In genomic region chr2:109455731-109456691, GRCh38 we compare ENCODE assay signal across 18 cellular contexts.
A peak's percentile ranks its signal among the peaks of the same experiment; 100 is the strongest.
DNase-seq lines count a peak whose midpoint lies in the region; ATAC-seq and TF ChIP-seq lines count a peak whose summit lies in the region.
"Had no signal": no experiment of that assay in that cellular context is flagged by ENCODE, and none has a peak within 500 bp of the region (broad histone marks: within the 10 kb centered on the region; RNA-seq: fewer than 3 reads in every experiment).

No MANE protein-coding gene starts in this region.

- H3K18ac ChIP-seq in neuronal stem cell (ENCODE audit: low read length) = peak overlapping the region; percentile 62

- no peak overlapping the region for H2BK120ac ChIP-seq in neuronal stem cell (ENCODE audit: low read depth, low read length)

- peak; percentile 59 for DNase-seq in activated effector memory CD4-positive, alpha-beta T cell treated with anti-CD3 and anti-CD28 coated beads, Interleukin-2, amount 50 U/mL, for 16 hours
- DNase-seq in activated effector memory CD4-positive, alpha-beta T cell treated with Interleukin-2 at 50 U/mL for 16 hours = no peak
- DNase-seq in heart left ventricle = no peak
- DNase-seq in neuronal stem cell (ENCODE audit: low spot score) = no peak
- peak; percentile 7 to 58 for DNase-seq in tibial artery
- no peak for DNase-seq in foreskin keratinocyte
- no peak for DNase-seq in SHP77 (lab: John Stamatoyannopoulos, UW)
- DNase-seq in midbrain (lab: John Stamatoyannopoulos, UW) = no peak
- DNase-seq: 8988T, DMS53, GOT3, KG1, NCI-H1092, NCI-H446, PC-9, SHP77 treated with DMSO at 0.1 percent for 48 hours had no signal

- H3K36me3 ChIP-seq in heart left ventricle = peaks cover 0 to 6% (median 0%) of the 10 kb centered on the region in 9 donors
- no peaks in the 10 kb centered on the region for H3K36me3 ChIP-seq in neuronal stem cell (replicated peaks in 1 of 2; ENCODE audit: control insufficient read depth in 2 of 2, insufficient read depth in 2 of 2, low read length in 2 of 2)
- no peaks in the 10 kb centered on the region for H3K36me3 ChIP-seq in tibial artery

- H4K91ac ChIP-seq in neuronal stem cell (ENCODE audit: low read depth, low read length, poor library complexity) = no peak overlapping the region

- H3K4ac ChIP-seq in neuronal stem cell (ENCODE audit: low read length) = peak overlapping the region; percentile 10

- WGBS in heart left ventricle, 4 donors = 67 to 76% (median 70%) methylated on average over 17 to 21 of the region's 21 CpGs
- WGBS in neuronal stem cell (ENCODE audit: extremely low coverage in 2 of 2, insufficient read length in 2 of 2, insufficient replicate concordance in 1 of 2), 2 donors = no CpG with 5 or more reads among the region's 21 CpGs

- H2AFZ ChIP-seq in neuronal stem cell (ENCODE audit: low read length) = no peak overlapping the region
- H2AFZ ChIP-seq: PC-9 had no signal

- no peak overlapping the region for H3K14ac ChIP-seq in neuronal stem cell (ENCODE audit: low read length)

- peak overlapping the region; percentile 31 for H3K23ac ChIP-seq in neuronal stem cell (ENCODE audit: low read depth, low read length, poor library complexity)

- H2BK12ac ChIP-seq in neuronal stem cell (ENCODE audit: low read length) = no peak overlapping the region

- peak in 3 of 4 donors; percentile 52 to 71 (median 68) for ATAC-seq in heart left ventricle
- ATAC-seq in foreskin keratinocyte = no peak
- ATAC-seq: GM12878 had no signal

- intact Hi-C loops in heart left ventricle (cut with DNase I) = no loop called here
- intact Hi-C loops in tibial artery (cut with DNase I; ENCODE audit: low total_unique reads) = no loop called here

- peak in 2 of 12 donors; percentile 4 to 10 for TF ChIP-seq CTCF in heart left ventricle (IDR thresholded peaks at IDR 0.05)
- no peak for TF ChIP-seq CTCF in tibial artery (IDR thresholded peaks at IDR 0.05)
- TF ChIP-seq CTCF in foreskin keratinocyte (conservative IDR thresholded peaks at IDR 0.05) = no peak

- no peak overlapping the region for H3K9ac ChIP-seq in neuronal stem cell (ENCODE audit: low read depth, low read length, poor library complexity)

- no peak for TF ChIP-seq POLR2A in heart left ventricle (IDR thresholded peaks at IDR 0.05)

- H3K27ac ChIP-seq in heart left ventricle = peak overlapping the region in 2 of 12 donors; percentile 15 to 53
- H3K27ac ChIP-seq in neuronal stem cell (replicated peaks; ENCODE audit: low read length) = no peak overlapping the region
- peak overlapping the region; percentile 63 to 74 for H3K27ac ChIP-seq in tibial artery
- H3K27ac ChIP-seq in foreskin keratinocyte = no peak overlapping the region
- H3K27ac ChIP-seq: C4-2B, PC-9 had no signal

- H2BK5ac ChIP-seq in neuronal stem cell (ENCODE audit: low read length) = no peak overlapping the region

- no peak overlapping the region for H2BK15ac ChIP-seq in neuronal stem cell (ENCODE audit: low read length)

- H3K4me3 ChIP-seq in heart left ventricle = no peak overlapping the region
- no peak overlapping the region for H3K4me3 ChIP-seq in neuronal stem cell (ENCODE audit: low read length in 2 of 2)
- H3K4me3 ChIP-seq in tibial artery = no peak overlapping the region
- H3K4me3 ChIP-seq: GM12878, PC-9 had no signal

- H3K9me3 ChIP-seq in heart left ventricle (no peaks in the 10 kb centered on the region), neuronal stem cell (replicated peaks in 1 of 2; ENCODE audit: control insufficient read depth in 2 of 2, insufficient read depth in 1 of 2, low read depth in 1 of 2, low read length in 2 of 2) (peaks cover 0 to 2% of the 10 kb centered on the region in 2 donors), tibial artery (no peaks in the 10 kb centered on the region)

- H2AK5ac ChIP-seq in neuronal stem cell (ENCODE audit: low read depth, low read length) = peak overlapping the region; percentile 35

- no peak overlapping the region for H4K8ac ChIP-seq in neuronal stem cell (ENCODE audit: low read depth, low read length)

- H3K4me2 ChIP-seq in neuronal stem cell (ENCODE audit: insufficient read depth, low read length, poor library complexity, severe bottlenecking) = no peak overlapping the region
- H3K4me2 ChIP-seq: PC-9 had no signal

- H3K4me1 ChIP-seq in heart left ventricle = peaks cover 0 to 11% (median 1%) of the 10 kb centered on the region in 12 donors
- H3K4me1 ChIP-seq in neuronal stem cell (ENCODE audit: control insufficient read depth in 2 of 2, insufficient read depth in 1 of 2, low read depth in 1 of 2, low read length in 2 of 2) = peaks cover 0 to 7% of the 10 kb centered on the region in 2 donors
- peaks cover 0 to 96% (median 58%) of the 10 kb centered on the region in 4 donors for H3K4me1 ChIP-seq in tibial artery
- no peaks in the 10 kb centered on the region for H3K4me1 ChIP-seq in foreskin keratinocyte

- no peaks in the 10 kb centered on the region for H3K27me3 ChIP-seq in heart left ventricle
- H3K27me3 ChIP-seq in neuronal stem cell (ENCODE audit: control insufficient read depth in 3 of 3, insufficient read depth in 3 of 3, low read depth in 1 of 3, low read length in 3 of 3) = no peaks in the 10 kb centered on the region
- H3K27me3 ChIP-seq in tibial artery = no peaks in the 10 kb centered on the region
- H3K27me3 ChIP-seq in foreskin keratinocyte = peaks cover 7% of the 10 kb centered on the region

- no peaks in the 10 kb centered on the region for H3K79me1 ChIP-seq in neuronal stem cell (ENCODE audit: low read depth, low read length)

Comparison
In these comparisons a context has a peak if more than half of its experiments do, and no peak if none do; other contexts are left out.
1. DNase-seq: peak in activated effector memory CD4-positive, alpha-beta T cell treated with anti-CD3 and anti-CD28 coated beads, Interleukin-2, amount 50 U/mL, for 16 hours (single experiment) and tibial artery (2 of 2); none in activated effector memory CD4-positive, alpha-beta T cell treated with Interleukin-2 at 50 U/mL for 16 hours (single experiment), heart left ventricle (0 of 5), neuronal stem cell (single experiment), foreskin keratinocyte (0 of 2), SHP77 (0 of 2) and midbrain (single experiment).
2. H3K27ac ChIP-seq: peak in tibial artery (2 of 2); none in neuronal stem cell (single experiment) and foreskin keratinocyte (single experiment).